1 cellular context compared by ENCODE assay signal in genomic region chr3:12995389-12996180, GRCh38.
TF ChIP-seq lines count a peak whose summit lies in the region.

No MANE protein-coding gene starts in this region.

TF ChIP-seq in K562, 482 proteins besides CTCF, POLR2A, EP300 and RAD21 (continued from another document and continues in another):
- TF ChIP-seq ZNF609 (CRISPR knock-in tag; IDR thresholded peaks at IDR 0.05; ENCODE audit: borderline replicate concordance): no peak
- peak; percentile 44 for TF ChIP-seq ARID1B (IDR thresholded peaks at IDR 0.05)
- TF ChIP-seq SREBF1 (IDR thresholded peaks at IDR 0.05; ENCODE audit: borderline replicate concordance, low read depth, low read length): no peak
- TF ChIP-seq POLR2H (tag; IDR thresholded peaks at IDR 0.05; ENCODE audit: low read depth): no peak
- TF ChIP-seq GABPA (tag; conservative IDR thresholded peaks at IDR 0.05; ENCODE audit: low read depth): no peak
- no peak for TF ChIP-seq SRSF1 (IDR thresholded peaks at IDR 0.05; ENCODE audit: low read depth, low read length)
- TF ChIP-seq BMI1 (IDR thresholded peaks at IDR 0.05; ENCODE audit: low read length): no peak
- no peak for TF ChIP-seq KDM4B (IDR thresholded peaks at IDR 0.05; ENCODE audit: borderline replicate concordance in 2 of 2, low read depth in 1 of 2)
- TF ChIP-seq BRD9 (IDR thresholded peaks at IDR 0.05; ENCODE audit: low read depth, partially characterized antibody): no peak
- no peak for TF ChIP-seq SETDB1 (IDR thresholded peaks at IDR 0.05; ENCODE audit: low read length)
- TF ChIP-seq RBM17 (IDR thresholded peaks at IDR 0.05; ENCODE audit: borderline replicate concordance, low read depth, low read length): no peak
- no peak for TF ChIP-seq ETV1 (tag; conservative IDR thresholded peaks at IDR 0.05; ENCODE audit: low read depth)
- 0 out of 2 replicates have a peak, but pooled peaks have one; percentile 70 for TF ChIP-seq ZNF282 (CRISPR knock-in tag; IDR thresholded peaks at IDR 0.05)
- no peak for TF ChIP-seq SIRT6 (IDR thresholded peaks at IDR 0.05; ENCODE audit: low read depth, low read length)
- TF ChIP-seq ZNF639 (CRISPR knock-in tag; conservative IDR thresholded peaks at IDR 0.05 in 1 of 2, IDR thresholded peaks at IDR 0.05 in 1 of 2): no peak
- 0 out of 2 replicates have a peak, but pooled peaks have one; percentile 47 for TF ChIP-seq ZNF311 (CRISPR knock-in tag; IDR thresholded peaks at IDR 0.05)
- no peak for TF ChIP-seq NR2F6 (CRISPR knock-in tag; IDR thresholded peaks at IDR 0.05)
- no peak for TF ChIP-seq MCM3 (IDR thresholded peaks at IDR 0.05)
- no peak for TF ChIP-seq NFIC (IDR thresholded peaks at IDR 0.05)
- TF ChIP-seq ILK (tag; IDR thresholded peaks at IDR 0.05; ENCODE audit: borderline replicate concordance, low read depth): no peak
- TF ChIP-seq NBN (IDR thresholded peaks at IDR 0.05; ENCODE audit: low read depth): no peak
- TF ChIP-seq SMAD4 (CRISPR knock-in tag; conservative IDR thresholded peaks at IDR 0.05): peak; percentile 18; the same call in 1 of the 2 replicates
- no peak for TF ChIP-seq CBX1 (IDR thresholded peaks at IDR 0.05; ENCODE audit: low read depth)
- no peak for TF ChIP-seq CREB3L1 (IDR thresholded peaks at IDR 0.05; ENCODE audit: borderline replicate concordance, low read depth)
- TF ChIP-seq THAP12 (CRISPR knock-in tag; IDR thresholded peaks at IDR 0.05): no peak
- no peak for TF ChIP-seq CCNT2 (IDR thresholded peaks at IDR 0.05; ENCODE audit: borderline replicate concordance, extremely low read depth, insufficient read length, low read depth, low read length)
- TF ChIP-seq TRIM24 (IDR thresholded peaks at IDR 0.05): no peak
- TF ChIP-seq PTRF (tag; IDR thresholded peaks at IDR 0.05): peak; percentile 9; the same call in 1 of the 2 replicates
- TF ChIP-seq GATAD2A (IDR thresholded peaks at IDR 0.05): no peak
- TF ChIP-seq ATF7 (IDR thresholded peaks at IDR 0.05): peak; percentile 67
- TF ChIP-seq NUFIP1 (IDR thresholded peaks at IDR 0.05; ENCODE audit: partially characterized antibody): no peak
- TF ChIP-seq ZNF584 (CRISPR knock-in tag; IDR thresholded peaks at IDR 0.05; ENCODE audit: low read depth): 0 out of 2 replicates have a peak, but pooled peaks have one; percentile 4
- no peak for TF ChIP-seq GABPB1 (CRISPR knock-in tag; IDR thresholded peaks at IDR 0.05)
- peak; percentile 18; the same call in 1 of the 2 replicates for TF ChIP-seq TAL1 (IDR thresholded peaks at IDR 0.05)
- no peak for TF ChIP-seq BCL6 (CRISPR knock-in tag; IDR thresholded peaks at IDR 0.05)
- TF ChIP-seq SP2 (IDR thresholded peaks at IDR 0.05; ENCODE audit: extremely low read depth, low read depth, low read length, poor library complexity, severe bottlenecking): no peak
- no peak for TF ChIP-seq KLF16 (IDR thresholded peaks at IDR 0.05)
- TF ChIP-seq ARNT (IDR thresholded peaks at IDR 0.05): 0 out of 4 replicates have a peak, but pooled peaks have one; percentile 15 to 23
- TF ChIP-seq NR2C2 (CRISPR knock-in tag; IDR thresholded peaks at IDR 0.05): no peak
- TF ChIP-seq NR2C2 (tag; IDR thresholded peaks at IDR 0.05): peak; percentile 46
- TF ChIP-seq ELK3 (CRISPR knock-in tag; IDR thresholded peaks at IDR 0.05): 0 out of 2 replicates have a peak, but pooled peaks have one; percentile 6
- no peak for TF ChIP-seq ZBTB40 (IDR thresholded peaks at IDR 0.05)
- TF ChIP-seq ZBTB40 (CRISPR knock-in tag; IDR thresholded peaks at IDR 0.05): no peak
